7 cellular contexts compared by ENCODE assay signal in genomic region chr11:33835143-33835878, GRCh38. TPM values are rescaled to one million over a fixed set of nuclear protein-coding genes. Genes with fewer than 3 reads are reported as not detected.
DNase-seq lines count a peak whose midpoint lies in the region; ATAC-seq and TF ChIP-seq lines count a peak whose summit lies in the region.

No MANE protein-coding gene starts in this region.

- no peak overlapping the region for H4K91ac ChIP-seq in H9 (ENCODE audit: insufficient read length, low read depth, low read length)

- H3K27me3 ChIP-seq in GM06990 (replicated peaks; ENCODE audit: control insufficient read depth, insufficient read depth, low read length), result no peaks in the 10 kb centered on the region
- no peaks in the 10 kb centered on the region for H3K27me3 ChIP-seq in H9 (ENCODE audit: insufficient read depth, low read length)

- H3K27ac Mint-ChIP-seq in H9, result no peak overlapping the region
- no peak overlapping the region for H3K27ac Mint-ChIP-seq in T-cell

- no peaks in the 10 kb centered on the region for H3K79me1 ChIP-seq in H9 (ENCODE audit: insufficient read depth, low read depth, low read length, poor library complexity, severe bottlenecking)

- H2BK120ac ChIP-seq in H9 (ENCODE audit: low read depth, low read length, poor library complexity, severe bottlenecking), result no peak overlapping the region

- no peak overlapping the region for H3K18ac ChIP-seq in H9 (ENCODE audit: insufficient read length, low read depth, low read length)

- no peaks in the 10 kb centered on the region for H4K20me1 ChIP-seq in H9 (ENCODE audit: control insufficient read depth, insufficient read depth, insufficient read length)

- H3K4me3 Mint-ChIP-seq in H9 (no peak overlapping the region), T-cell (no peak overlapping the region)

- no peak overlapping the region for H3K4ac ChIP-seq in H9 (ENCODE audit: low read depth, low read length)

- H3K4me1 Mint-ChIP-seq in H9 (no peaks in the 10 kb centered on the region), T-cell (no peaks in the 10 kb centered on the region)

- no peak overlapping the region for H2BK5ac ChIP-seq in H9 (ENCODE audit: insufficient read length, low read length)

- H2BK12ac ChIP-seq in H9 (ENCODE audit: insufficient read length, low read depth, low read length), result no peak overlapping the region

- H3K9ac ChIP-seq in H9 (ENCODE audit: extremely low read depth, insufficient read length, low read length), result no peak overlapping the region

- TF ChIP-seq CTCF in GM06990 (IDR thresholded peaks at IDR 0.05; ENCODE audit: insufficient read depth, low read length, poor library complexity, severe bottlenecking), result peak; percentile 19
- TF ChIP-seq CTCF in H9 (conservative IDR thresholded peaks at IDR 0.05), result no peak; the same call in 2 of the 3 replicates

- no peak overlapping the region for H3K4me2 ChIP-seq in H9 (ENCODE audit: insufficient read depth, insufficient read length, low read length)

- H3T11ph ChIP-seq in H9 (ENCODE audit: low read length), result no peak overlapping the region

- H3K23ac ChIP-seq in H9 (ENCODE audit: insufficient read length, low read depth, low read length), result no peak overlapping the region

- H2BK15ac ChIP-seq in H9 (ENCODE audit: low read depth, low read length), result no peak overlapping the region

- CTCF ChIA-PET in T-cell (lab: Charles Lee), result no interaction called here

- H3K14ac ChIP-seq in H9 (ENCODE audit: insufficient read depth, low read length), result no peak overlapping the region

- H2AK5ac ChIP-seq in H9 (ENCODE audit: insufficient read length, low read length), result no peak overlapping the region

- H3K36me3 ChIP-seq in GM06990 (ENCODE audit: control insufficient read depth, insufficient read depth, low read length), result no peaks in the 10 kb centered on the region

- no peaks in the 10 kb centered on the region for H3K4me1 ChIP-seq in H9 (ENCODE audit: insufficient read depth, low read length)

- POLR2A ChIA-PET in T-cell (lab: Charles Lee), result no interaction called here

- no peak overlapping the region for H4K5ac ChIP-seq in H9 (ENCODE audit: insufficient read length, low read depth, low read length)

- H2AFZ ChIP-seq in H9 (ENCODE audit: low read length), result no peak overlapping the region

- no peaks in the 10 kb centered on the region for H3K9me3 ChIP-seq in H9 (ENCODE audit: control insufficient read depth, low read depth, low read length)

- H3K79me2 ChIP-seq in H9 (ENCODE audit: insufficient read depth, low read length), result no peaks in the 10 kb centered on the region

- no peak overlapping the region for H3K56ac ChIP-seq in H9 (ENCODE audit: insufficient read length, low read depth, low read length)

- H3K4me3 ChIP-seq in GM06990 (replicated peaks; ENCODE audit: low read depth, low read length), result no peak overlapping the region

- H3K36me3 Mint-ChIP-seq in H9 (ENCODE audit: insufficient read depth in 1 of 3, low read depth in 3 of 3) (no peaks in the 10 kb centered on the region), T-cell (no peaks in the 10 kb centered on the region)

- ATAC-seq in HG02798 (IDR thresholded peaks at IDR 0.05; ENCODE audit: poor library complexity, unreplicated experiment) (no peak), T-cell (replicated peaks in 1 of 4) (no peak)

- H3K27me3 Mint-ChIP-seq in H9 (ENCODE audit: low read depth), result peaks cover 17% of the 10 kb centered on the region
- H3K27me3 Mint-ChIP-seq in T-cell, result peaks cover 47 to 54% of the 10 kb centered on the region in 2 donors

- no peak overlapping the region for H3K27ac ChIP-seq in H9 (ENCODE audit: insufficient read length, low read depth, low read length)

- H3K23me2 ChIP-seq in H9 (ENCODE audit: insufficient read length, low read depth, low read length, poor library complexity, severe bottlenecking), result no peaks in the 10 kb centered on the region

- no peak for DNase-seq in GM06990 (ENCODE audit: extremely low read depth, insufficient read length)
- DNase-seq in NCI-H2171 (lab: John Stamatoyannopoulos, UW), result peak; percentile 38
- peak; percentile 35 for DNase-seq in cerebellar cortex (ENCODE audit: low spot score)
- DNase-seq in pons (ENCODE audit: low spot score), result peak; percentile 62
- no peak for DNase-seq in H9
- no peak for DNase-seq in T-cell

- no peak overlapping the region for H4K8ac ChIP-seq in H9 (replicated peaks; ENCODE audit: insufficient read length, low read depth, low read length)

- H3K9me3 Mint-ChIP-seq in H9 (no peaks in the 10 kb centered on the region; a peak in 1 of 5 replicates), T-cell (no peaks in the 10 kb centered on the region)

- no peak overlapping the region for H2BK20ac ChIP-seq in H9 (ENCODE audit: low read depth, low read length, poor library complexity, severe bottlenecking)

- 100% methylated on average over 2 of the region's 5 CpGs for WGBS in H9 (ENCODE audit: extremely low coverage, insufficient read length, low lambda C conversion rate)

RNA-seq across cellular contexts. Expression of gene LMO2, which starts 56.6 kb away (rescaled TPM):
- total RNA-seq in H9 (2021) (0.33 and 0.48 TPM in 2 replicates), T-cell (1 to 10 TPM in 4 of 5 donors, under 1 TPM in 1; 0.85 to 2.7 (median 1.6) TPM)

Comparison
In these comparisons a context has a peak if more than half of its experiments do, and no peak if none do; other contexts are left out.
1. DNase-seq: peak in NCI-H2171 (single experiment), cerebellar cortex (single experiment) and pons (single experiment); none in GM06990 (single experiment), H9 (single experiment) and T-cell (0 of 34).